In the genomic region with DNA sequence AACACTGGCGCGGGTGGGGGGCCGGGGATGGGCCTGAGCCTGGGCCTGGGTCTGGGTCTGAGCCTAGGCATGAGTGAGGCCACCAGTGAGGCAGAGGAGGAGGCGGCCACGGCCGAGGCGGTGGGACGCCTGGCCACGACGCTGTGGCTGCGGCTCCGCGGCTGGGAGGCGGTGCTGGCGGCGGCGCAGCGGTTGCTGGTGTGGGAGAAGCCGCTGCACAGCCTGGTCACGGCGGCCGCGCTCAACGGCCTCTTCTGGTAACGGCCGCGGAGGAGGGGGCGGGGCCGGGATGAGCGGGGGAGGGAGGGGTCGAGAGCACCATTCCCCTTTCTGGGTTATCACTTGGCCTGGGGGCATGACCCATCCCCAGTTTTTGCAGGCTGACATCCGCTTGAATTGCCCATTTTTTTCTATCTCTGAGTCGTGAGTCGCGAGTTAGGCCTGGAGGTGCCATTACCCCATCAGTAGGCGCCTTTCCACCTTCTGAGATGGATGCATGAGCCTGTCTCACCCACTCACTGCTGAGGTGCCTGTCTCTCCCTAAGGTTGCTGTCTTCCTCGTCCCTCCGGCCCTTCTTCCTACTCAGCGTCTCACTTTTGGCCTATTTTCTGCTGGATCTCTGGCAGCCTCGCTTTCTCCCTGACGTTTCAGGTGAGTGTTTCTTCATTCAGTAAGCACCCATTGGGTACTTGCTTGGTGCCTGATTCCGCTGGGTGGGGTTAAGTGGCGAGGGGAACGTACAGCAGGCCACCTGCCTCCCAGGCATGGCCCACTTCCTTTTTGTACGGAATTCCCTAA, we compare ENCODE assay signal across 8 cellular contexts. TPM values are rescaled to one million over a fixed set of nuclear protein-coding genes. Genes with fewer than 3 reads are reported as not detected.
DNase-seq lines count a peak whose midpoint lies in the region; ATAC-seq and TF ChIP-seq lines count a peak whose summit lies in the region.

No MANE protein-coding gene starts in this region.

- POLR2A ChIA-PET in activated naive CD8-positive, alpha-beta T cell treated with anti-CD3 and anti-CD28 coated beads, Interleukin-2, amount 10 ng/mL, durations not matched to agents 7 days and 5 days (lab: Charles Lee), result interaction anchor here (0.7 to 8.0 kb wide), 5 partner anchors 21 to 75 kb away, joined by 4 to 73 read pairs (median 42); partner anchors contain the start of genes GLB1L, STK16, TUBA4A and ZFAND2B

- H3K36me3 ChIP-seq in prostate gland, result peaks cover 0 to 24% of the 10 kb centered on the region in 2 donors

- peaks cover 38% of the 10 kb centered on the region for H3K36me3 Mint-ChIP-seq in activated naive CD8-positive, alpha-beta T cell treated with anti-CD3 and anti-CD28 coated beads, Interleukin-2, amount 10 ng/mL, durations not matched to agents 7 days and 5 days

- H3K4me3 Mint-ChIP-seq in activated naive CD8-positive, alpha-beta T cell treated with anti-CD3 and anti-CD28 coated beads, Interleukin-2, amount 10 ng/mL, durations not matched to agents 7 days and 5 days, result peak overlapping the region; percentile 97

- TF ChIP-seq CTCF in prostate gland (IDR thresholded peaks at IDR 0.05), result no peak

- H3K4me3 ChIP-seq in prostate gland, result peak overlapping the region; percentile 73 to 82

- WGBS in prostate gland, result 3% methylated on average over 45 of the region's 45 CpGs

- H3K9me3 ChIP-seq in prostate gland, result no peaks in the 10 kb centered on the region

- H3K27me3 Mint-ChIP-seq in activated naive CD8-positive, alpha-beta T cell treated with anti-CD3 and anti-CD28 coated beads, Interleukin-2, amount 10 ng/mL, durations not matched to agents 7 days and 5 days, result no peaks in the 10 kb centered on the region

- ATAC-seq in HG02884 (IDR thresholded peaks at IDR 0.05; ENCODE audit: unreplicated experiment) (peak; percentile 19), left cardiac atrium (peak; percentile 5 to 20)
- peak; percentile 2 for ATAC-seq in activated naive CD8-positive, alpha-beta T cell treated with anti-CD3 and anti-CD28 coated beads, Interleukin-2, amount 10 ng/mL, durations not matched to agents 7 days and 5 days (ENCODE audit: low read depth)

- peak overlapping the region; percentile 93 for H3K27ac Mint-ChIP-seq in activated naive CD8-positive, alpha-beta T cell treated with anti-CD3 and anti-CD28 coated beads, Interleukin-2, amount 10 ng/mL, durations not matched to agents 7 days and 5 days

- intact Hi-C loops in left cardiac atrium (cut with DNase I), result loop anchor here (5.0 kb wide), 1 partner anchor 39 kb away; the partner anchor contains the start of gene ABCB6 (in 2 of the 2)
- intact Hi-C loops in prostate gland (cut with DNase I), result loop anchor here (5.0 to 10.0 kb wide), 3 partner anchors 39 to 336 kb away; partner anchors contain the start of genes ABCB6, ASIC4 and DNPEP

- no peaks in the 10 kb centered on the region for H3K9me3 Mint-ChIP-seq in activated naive CD8-positive, alpha-beta T cell treated with anti-CD3 and anti-CD28 coated beads, Interleukin-2, amount 10 ng/mL, durations not matched to agents 7 days and 5 days

- H3K27me3 ChIP-seq in prostate gland (replicated peaks; ENCODE audit: insufficient read depth), result no peaks in the 10 kb centered on the region

- peak overlapping the region; percentile 98 to 99 for H3K27ac ChIP-seq in prostate gland

- peak; percentile 64 for DNase-seq in NK-92 treated with Interleukin-12 subunit alpha and Interleukin-12 subunit beta, amount 100 ng/mL, for 24 hours (lab: John Stamatoyannopoulos, UW)
- DNase-seq in NK-92 (lab: John Stamatoyannopoulos, UW; ENCODE audit: unreplicated experiment), result no peak
- DNase-seq in OCI-M2 (lab: John Stamatoyannopoulos, UW; ENCODE audit: unreplicated experiment), result peak; percentile 8
- no peak for DNase-seq in activated naive CD8-positive, alpha-beta T cell treated with anti-CD3 and anti-CD28 coated beads, Interleukin-2, amount 10 ng/mL, durations not matched to agents 7 days and 5 days
- DNase-seq in left cardiac atrium, result peak; percentile 62
- DNase-seq in prostate gland (ENCODE audit: low spot score), result peak; percentile 39
- no peak for DNase-seq in NCI-H187 treated with DMSO at 0.1 percent for 48 hours (lab: John Stamatoyannopoulos, UW)

- no peak for TF ChIP-seq POLR2A in prostate gland (IDR thresholded peaks at IDR 0.05)

- H3K4me1 ChIP-seq in prostate gland (replicated peaks), result peaks cover 11% of the 10 kb centered on the region

- H3K4me1 Mint-ChIP-seq in activated naive CD8-positive, alpha-beta T cell treated with anti-CD3 and anti-CD28 coated beads, Interleukin-2, amount 10 ng/mL, durations not matched to agents 7 days and 5 days, result peaks cover 67% of the 10 kb centered on the region

RNA-seq across cellular contexts. Expression of gene RETREG2, which starts 0.5 kb away (rescaled TPM):
- total RNA-seq in activated naive CD8-positive, alpha-beta T cell treated with anti-CD3 and anti-CD28 coated beads, Interleukin-2, amount 10 ng/mL, durations not matched to agents 7 days and 5 days, result 100 to 1,000 TPM; 129 TPM
- total RNA-seq in left cardiac atrium, result 10 to 100 TPM; 43.4 to 46.0 TPM
- total RNA-seq in prostate gland, result 100 to 1,000 TPM in 1 of 2 donors, 10 to 100 TPM in 1; 84.4 to 142 TPM

RNA-seq across cellular contexts. Expression of gene CNPPD1, which starts 1.9 kb away (rescaled TPM):
- total RNA-seq in activated naive CD8-positive, alpha-beta T cell treated with anti-CD3 and anti-CD28 coated beads, Interleukin-2, amount 10 ng/mL, durations not matched to agents 7 days and 5 days, result 10 to 100 TPM; 77.3 to 77.6 TPM
- total RNA-seq in left cardiac atrium (10 to 100 TPM; 46.9 to 56.9 TPM), prostate gland (10 to 100 TPM; 53.6 to 60.1 TPM)

RNA-seq across cellular contexts. Expression of gene SLC23A3, which starts 8.7 kb away (rescaled TPM):
- total RNA-seq in activated naive CD8-positive, alpha-beta T cell treated with anti-CD3 and anti-CD28 coated beads, Interleukin-2, amount 10 ng/mL, durations not matched to agents 7 days and 5 days, result 1 to 10 TPM; 4.4 to 4.7 TPM
- total RNA-seq in left cardiac atrium, result under 1 TPM; 0.47 to 0.50 TPM
- total RNA-seq in prostate gland, result 1 to 10 TPM; 2.3 to 2.9 TPM

RNA-seq across cellular contexts. Expression of gene NHEJ1, which starts 18.0 kb away (rescaled TPM):
- total RNA-seq in activated naive CD8-positive, alpha-beta T cell treated with anti-CD3 and anti-CD28 coated beads, Interleukin-2, amount 10 ng/mL, durations not matched to agents 7 days and 5 days, result 10 to 100 TPM; 16.7 to 17.1 TPM
- 1 to 10 TPM; 4.7 to 6.9 TPM for total RNA-seq in left cardiac atrium
- 10 to 100 TPM; 15.2 to 16.9 TPM for total RNA-seq in prostate gland

RNA-seq across cellular contexts. Expression of gene ZFAND2B, which starts 28.0 kb away (rescaled TPM):
- 10 to 100 TPM; 68.1 to 69.8 TPM for total RNA-seq in activated naive CD8-positive, alpha-beta T cell treated with anti-CD3 and anti-CD28 coated beads, Interleukin-2, amount 10 ng/mL, durations not matched to agents 7 days and 5 days
- total RNA-seq in left cardiac atrium, result 10 to 100 TPM; 21.2 to 26.5 TPM
- total RNA-seq in prostate gland, result 10 to 100 TPM; 49.0 to 57.2 TPM

Comparison
In these comparisons a context has a peak if more than half of its experiments do, and no peak if none do; other contexts are left out.
1. DNase-seq: peak in NK-92 treated with Interleukin-12 subunit alpha and Interleukin-12 subunit beta, amount 100 ng/mL, for 24 hours (single experiment), OCI-M2 (single experiment), left cardiac atrium (single experiment) and prostate gland (single experiment); none in NK-92 (single experiment), activated naive CD8-positive, alpha-beta T cell treated with anti-CD3 and anti-CD28 coated beads, Interleukin-2, amount 10 ng/mL, durations not matched to agents 7 days and 5 days (single experiment) and NCI-H187 treated with DMSO at 0.1 percent for 48 hours (single experiment).
2. Peak in every context shown above with its lines, with median percentiles within 50 percentile points of each other: ATAC-seq.